ENCODE assay signal across 8 cellular contexts in genomic region chr12:118816296-118816695, GRCh38.
"Had no signal": no experiment of that assay in that cellular context is flagged by ENCODE, and none has a peak within 500 bp of the region (broad histone marks: within the 10 kb centered on the region; RNA-seq: fewer than 3 reads in every experiment).

No MANE protein-coding gene starts in this region.

- H3K27ac Mint-ChIP-seq: H9, HFFc6 had no signal

- ATAC-seq: HCT116 had no signal

- H2AFZ ChIP-seq: GM23248 had no signal

- H3K4me1 ChIP-seq: HAP-1 had no signal

- H3K4me3 Mint-ChIP-seq: H9, HFFc6 had no signal

- H3K4me3 ChIP-seq: GM23248, HAP-1 had no signal

- H3K27ac ChIP-seq: GM23248 had no signal

- H3K9me3 ChIP-seq: HAP-1 had no signal

- H3K9me3 Mint-ChIP-seq: H9 had no signal

- DNase-seq: GM23248, GOT3, H7, H9, HCEC 1CT, HFFc6 had no signal

- H3K36me3 ChIP-seq: HAP-1 had no signal
